Comparison of ENCODE assay signal across 1 cellular context in genomic region chr6:138500045-138500665, GRCh38.
A peak's percentile ranks its signal among the peaks of the same experiment; 100 is the strongest.
TF ChIP-seq lines count a peak whose summit lies in the region.

No MANE protein-coding gene starts in this region.

TF ChIP-seq in HepG2, 621 proteins besides CTCF, POLR2A, EP300 and RAD21 (continued from another document and continues in another):
- TF ChIP-seq HNF1A (IDR thresholded peaks at IDR 0.05; ENCODE audit: low read depth) (peak; percentile 85), HNF1A (CRISPR knock-in tag; IDR thresholded peaks at IDR 0.05; ENCODE audit: borderline replicate concordance) (peak; percentile 86; the same call in 1 of the 2 replicates), ZNF672 (CRISPR knock-in tag; IDR thresholded peaks at IDR 0.05) (no peak), ZBTB8A (CRISPR knock-in tag; IDR thresholded peaks at IDR 0.05; ENCODE audit: borderline replicate concordance, low read depth) (no peak), SMAD9 (CRISPR knock-in tag; IDR thresholded peaks at IDR 0.05) (no peak), CREB1 (IDR thresholded peaks at IDR 0.05) (no peak), CREB1 (CRISPR knock-in tag; IDR thresholded peaks at IDR 0.05) (peak; percentile 27; the same call in 1 of the 2 replicates), ZNF101 (CRISPR knock-in tag; IDR thresholded peaks at IDR 0.05; ENCODE audit: borderline replicate concordance, low read depth) (no peak), ZFP62 (CRISPR knock-in tag; IDR thresholded peaks at IDR 0.05) (no peak), NFYB (CRISPR knock-in tag; IDR thresholded peaks at IDR 0.05) (no peak), HNRNPH1 (optimal IDR thresholded peaks at IDR 0.05; ENCODE audit: low read depth, low read length) (no peak), ZNF644 (CRISPR knock-in tag; IDR thresholded peaks at IDR 0.05; ENCODE audit: low read depth) (peak; percentile 76), CENPT (CRISPR knock-in tag; IDR thresholded peaks at IDR 0.05; ENCODE audit: low read depth) (no peak), HOMEZ (CRISPR knock-in tag; IDR thresholded peaks at IDR 0.05; ENCODE audit: low read depth) (peak; percentile 23; the same call in 1 of the 2 replicates), PAXIP1 (CRISPR knock-in tag; conservative IDR thresholded peaks at IDR 0.05) (peak; percentile 64; the same call in 1 of the 2 replicates), ZFP90 (CRISPR knock-in tag; IDR thresholded peaks at IDR 0.05; ENCODE audit: borderline replicate concordance) (no peak), ZNF33A (CRISPR knock-in tag; IDR thresholded peaks at IDR 0.05; ENCODE audit: borderline replicate concordance) (no peak), MED8 (CRISPR knock-in tag; IDR thresholded peaks at IDR 0.05; ENCODE audit: insufficient replicate concordance) (no peak), SOX5 (CRISPR knock-in tag; IDR thresholded peaks at IDR 0.05; ENCODE audit: borderline replicate concordance) (peak; percentile 26; the same call in 1 of the 2 replicates), ZNF232 (CRISPR knock-in tag; IDR thresholded peaks at IDR 0.05; ENCODE audit: borderline replicate concordance) (no peak), ZNF761 (CRISPR knock-in tag; conservative IDR thresholded peaks at IDR 0.05) (no peak), MAFK (conservative IDR thresholded peaks at IDR 0.05 in 1 of 2, IDR thresholded peaks at IDR 0.05 in 1 of 2; ENCODE audit: low read length in 2 of 2) (no peak), MTA1 (CRISPR knock-in tag; IDR thresholded peaks at IDR 0.05; ENCODE audit: borderline replicate concordance) (no peak), ZNF205 (CRISPR knock-in tag; IDR thresholded peaks at IDR 0.05) (no peak), BORCS8-MEF2B (CRISPR knock-in tag; IDR thresholded peaks at IDR 0.05) (no peak), JDP2 (CRISPR knock-in tag; IDR thresholded peaks at IDR 0.05; ENCODE audit: borderline replicate concordance) (no peak), HNRNPUL1 (IDR thresholded peaks at IDR 0.05; ENCODE audit: low read depth, low read length) (peak; percentile 69), ZNF609 (CRISPR knock-in tag; IDR thresholded peaks at IDR 0.05; ENCODE audit: borderline replicate concordance) (no peak), SAP130 (CRISPR knock-in tag; IDR thresholded peaks at IDR 0.05; ENCODE audit: low read depth) (peak; percentile 70; the same call in 1 of the 2 replicates), ZNF468 (CRISPR knock-in tag; IDR thresholded peaks at IDR 0.05) (no peak), STAG1 (CRISPR knock-in tag; IDR thresholded peaks at IDR 0.05) (no peak), ZGPAT (CRISPR knock-in tag; IDR thresholded peaks at IDR 0.05) (0 out of 2 replicates have a peak, but pooled peaks have one; percentile 3), ZNF576 (CRISPR knock-in tag; IDR thresholded peaks at IDR 0.05) (no peak), FOXA3 (CRISPR knock-in tag; IDR thresholded peaks at IDR 0.05) (peak; percentile 75), SNAPC5 (CRISPR knock-in tag; IDR thresholded peaks at IDR 0.05; ENCODE audit: borderline replicate concordance) (0 out of 2 replicates have a peak, but pooled peaks have one; percentile 62), ZNF652 (CRISPR knock-in tag; IDR thresholded peaks at IDR 0.05; ENCODE audit: borderline replicate concordance, low read depth) (no peak), NR2F6 (IDR thresholded peaks at IDR 0.05) (peak; percentile 18; the same call in 1 of the 2 replicates), NR2F6 (CRISPR knock-in tag; IDR thresholded peaks at IDR 0.05) (no peak), NFE2 (CRISPR knock-in tag; IDR thresholded peaks at IDR 0.05) (no peak), PLRG1 (conservative IDR thresholded peaks at IDR 0.05) (no peak), ZNF251 (CRISPR knock-in tag; IDR thresholded peaks at IDR 0.05) (no peak), E2F2 (CRISPR knock-in tag; IDR thresholded peaks at IDR 0.05; ENCODE audit: borderline replicate concordance) (no peak), ZNF235 (CRISPR knock-in tag; IDR thresholded peaks at IDR 0.05; ENCODE audit: borderline replicate concordance) (no peak), CHD4 (IDR thresholded peaks at IDR 0.05; ENCODE audit: borderline replicate concordance, low read length) (0 out of 2 replicates have a peak, but pooled peaks have one; percentile 52), SP5 (CRISPR knock-in tag; IDR thresholded peaks at IDR 0.05; ENCODE audit: borderline replicate concordance, low read depth) (no peak), ATAD3A (CRISPR knock-in tag; IDR thresholded peaks at IDR 0.05) (no peak), ZNF546 (CRISPR knock-in tag; conservative IDR thresholded peaks at IDR 0.05) (no peak)
